Comparison of ENCODE assay signal across 21 cellular contexts in genomic region chr1:29962831-29963247, GRCh38.
A peak's percentile ranks its signal among the peaks of the same experiment; 100 is the strongest.
DNase-seq lines count a peak whose midpoint lies in the region; ATAC-seq and TF ChIP-seq lines count a peak whose summit lies in the region.
"Had no signal": no experiment of that assay in that cellular context is flagged by ENCODE, and none has a peak within 500 bp of the region (broad histone marks: within the 10 kb centered on the region; RNA-seq: fewer than 3 reads in every experiment).

No MANE protein-coding gene starts in this region.

- H3K27me3 Mint-ChIP-seq in WTC11 (ENCODE audit: low read depth) = peaks cover 5% of the 10 kb centered on the region; the same call in 1 of the 2 replicates
- H3K27me3 Mint-ChIP-seq in neural crest cell (ENCODE audit: low read depth) = peaks cover 4% of the 10 kb centered on the region

- no peaks in the 10 kb centered on the region for H3K9me3 ChIP-seq in MG63
- H3K9me3 ChIP-seq: BLaER1 treated with 17β-estradiol and CSF1 and Interleukin-3, amounts not matched to agents 10 nM and 100 nM had no signal

- no peak overlapping the region for H3K4me3 ChIP-seq in MG63
- H3K4me3 ChIP-seq: BLaER1 treated with 17β-estradiol and CSF1 and Interleukin-3, amounts not matched to agents 10 nM and 100 nM; GM12878; GM23248; PC-9; SK-N-MC had no signal

- POLR2A ChIA-PET in WTC11 (lab: Charles Lee) = no interaction called here

- no peaks in the 10 kb centered on the region for H3K36me3 ChIP-seq in MG63
- H3K36me3 ChIP-seq: BLaER1 treated with 17β-estradiol and CSF1 and Interleukin-3, amounts not matched to agents 10 nM and 100 nM had no signal

- H3K27ac Mint-ChIP-seq in WTC11 (no peak overlapping the region), neural crest cell (ENCODE audit: unreplicated experiment) (peak overlapping the region; percentile 50)

- H3K36me3 Mint-ChIP-seq in WTC11 (no peaks in the 10 kb centered on the region), neural crest cell (ENCODE audit: low read depth) (no peaks in the 10 kb centered on the region)

- DNase-seq in NCI-H82 (lab: John Stamatoyannopoulos, UW) (peak; percentile 42), NCI-H82 treated with DMSO at 0.1 percent for 48 hours (lab: John Stamatoyannopoulos, UW; ENCODE audit: unreplicated experiment) (no peak), MG63 (peak; percentile 62), WTC11 (ENCODE audit: low spot score) (no peak), neural crest cell (ENCODE audit: low read depth, low spot score) (no peak), GM19238 (ENCODE audit: insufficient read length, low spot score) (no peak), retina (no peak)
- DNase-seq: 8988T; GM23248; Karpas-422; NCI-H1436; NCI-H2081 treated with DMSO at 0.1 percent for 48 hours; NCI-H2227 treated with DMSO at 0.1 percent for 48 hours; NCI-H524 treated with DMSO at 0.1 percent for 48 hours; NK-92 treated with Interleukin-12 subunit alpha and Interleukin-12 subunit beta, amount 100 ng/mL, for 24 hours; PC-9 had no signal

- no peak for TF ChIP-seq CTCF in WTC11 (IDR thresholded peaks at IDR 0.05)
- no peak for TF ChIP-seq CTCF in neural crest cell (conservative IDR thresholded peaks at IDR 0.05)

- ATAC-seq in WTC11 (no peak), HG02938 (IDR thresholded peaks at IDR 0.05; ENCODE audit: unreplicated experiment) (no peak)
- ATAC-seq: GM12878, Right ventricle myocardium inferior had no signal

- CTCF ChIA-PET in WTC11 (lab: Charles Lee) = interaction anchor here (1.0 kb wide), 1 partner anchor 86 kb away, joined by 3 read pairs; no protein-coding TSS in a partner anchor

- H3K27me3 ChIP-seq in MG63 = no peaks in the 10 kb centered on the region
- H3K27me3 ChIP-seq: BLaER1 treated with 17β-estradiol and CSF1 and Interleukin-3, amounts not matched to agents 10 nM and 100 nM had no signal

- H3K4me1 Mint-ChIP-seq in WTC11 = peaks cover 18% of the 10 kb centered on the region
- peaks cover 26% of the 10 kb centered on the region for H3K4me1 Mint-ChIP-seq in neural crest cell

- no peaks in the 10 kb centered on the region for H3K9me3 Mint-ChIP-seq in WTC11
- no peaks in the 10 kb centered on the region for H3K9me3 Mint-ChIP-seq in neural crest cell

- H3K4me3 Mint-ChIP-seq in WTC11 = no peak overlapping the region
- H3K4me3 Mint-ChIP-seq in neural crest cell = no peak overlapping the region

TF ChIP-seq in WTC11, 78 proteins besides CTCF, POLR2A, EP300 and RAD21:
- TF ChIP-seq, protein P1, sequence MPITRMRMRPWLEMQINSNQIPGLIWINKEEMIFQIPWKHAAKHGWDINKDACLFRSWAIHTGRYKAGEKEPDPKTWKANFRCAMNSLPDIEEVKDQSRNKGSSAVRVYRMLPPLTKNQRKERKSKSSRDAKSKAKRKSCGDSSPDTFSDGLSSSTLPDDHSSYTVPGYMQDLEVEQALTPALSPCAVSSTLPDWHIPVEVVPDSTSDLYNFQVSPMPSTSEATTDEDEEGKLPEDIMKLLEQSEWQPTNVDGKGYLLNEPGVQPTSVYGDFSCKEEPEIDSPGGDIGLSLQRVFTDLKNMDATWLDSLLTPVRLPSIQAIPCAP (CRISPR knock-in tag; IDR thresholded peaks at IDR 0.05) = no peak
- 0 out of 2 replicates have a peak, but pooled peaks have one; percentile 23 for TF ChIP-seq SP1 (CRISPR knock-in tag; conservative IDR thresholded peaks at IDR 0.05)
- no peak for TF ChIP-seq JUN (CRISPR knock-in tag; IDR thresholded peaks at IDR 0.05)
- TF ChIP-seq HMGA2 (CRISPR knock-in tag; IDR thresholded peaks at IDR 0.05) = no peak
- TF ChIP-seq ZNF425 (CRISPR knock-in tag; conservative IDR thresholded peaks at IDR 0.05) = no peak
- TF ChIP-seq SOX15 (CRISPR knock-in tag; IDR thresholded peaks at IDR 0.05) = no peak

Comparison
In these comparisons a context has a peak if more than half of its experiments do, and no peak if none do; other contexts are left out.
1. DNase-seq: peak in NCI-H82 (single experiment) and MG63 (single experiment); none in NCI-H82 treated with DMSO at 0.1 percent for 48 hours (single experiment), WTC11 (single experiment), neural crest cell (single experiment), GM19238 (single experiment) and retina (single experiment).